ENCODE assay signal across 11 cellular contexts in genomic region chr11:117183724-117184349, GRCh38. TPM values are rescaled to one million over a fixed set of nuclear protein-coding genes. Genes with fewer than 3 reads are reported as not detected.
A peak's percentile ranks its signal among the peaks of the same experiment; 100 is the strongest.
DNase-seq lines count a peak whose midpoint lies in the region; ATAC-seq and TF ChIP-seq lines count a peak whose summit lies in the region.
"Had no signal": no experiment of that assay in that cellular context is flagged by ENCODE, and none has a peak within 500 bp of the region (broad histone marks: within the 10 kb centered on the region; RNA-seq: fewer than 3 reads in every experiment).

No MANE protein-coding gene starts in this region.

- peak overlapping the region in 1 of 4 donors; percentile 34 for H3K27ac ChIP-seq in esophagus squamous epithelium

- no peaks in the 10 kb centered on the region for H3K9me3 Mint-ChIP-seq in activated CD8-positive, alpha-beta memory T cell treated with anti-CD3 and anti-CD28 coated beads, Interleukin-2, amount 10 ng/mL, durations not matched to agents 7 days and 5 days (ENCODE audit: low read depth)

- H3K36me3 ChIP-seq in esophagus squamous epithelium: peaks cover 3 to 72% (median 15%) of the 10 kb centered on the region in 3 donors

- H3K4me3 ChIP-seq in esophagus squamous epithelium: no peak overlapping the region

- TF ChIP-seq CTCF in esophagus squamous epithelium (IDR thresholded peaks at IDR 0.05): no peak

- H3K27me3 ChIP-seq in esophagus squamous epithelium: no peaks in the 10 kb centered on the region

- no peaks in the 10 kb centered on the region for H3K9me3 ChIP-seq in esophagus squamous epithelium
- H3K9me3 ChIP-seq: Caco-2 had no signal

- ATAC-seq in activated CD8-positive, alpha-beta memory T cell treated with anti-CD3 and anti-CD28 coated beads, Interleukin-2, amount 10 ng/mL, durations not matched to agents 7 days and 5 days: no peak

- H3K27me3 Mint-ChIP-seq in activated CD8-positive, alpha-beta memory T cell treated with anti-CD3 and anti-CD28 coated beads, Interleukin-2, amount 10 ng/mL, durations not matched to agents 7 days and 5 days: no peaks in the 10 kb centered on the region

- H3K4me3 Mint-ChIP-seq in activated CD8-positive, alpha-beta memory T cell treated with anti-CD3 and anti-CD28 coated beads, Interleukin-2, amount 10 ng/mL, durations not matched to agents 7 days and 5 days: no peak overlapping the region

- H3K4me1 ChIP-seq in esophagus squamous epithelium: peaks cover 9 to 44% (median 22%) of the 10 kb centered on the region in 3 donors

- TF ChIP-seq POLR2A in esophagus squamous epithelium (IDR thresholded peaks at IDR 0.05): no peak

- peak; percentile 15 for DNase-seq in SIG-M5 treated with dmso at 0.1 percent for 504 hours (lab: John Stamatoyannopoulos, UW; ENCODE audit: unreplicated experiment)
- no peak for DNase-seq in SIG-M5 (lab: John Stamatoyannopoulos, UW)
- peak; percentile 36 for DNase-seq in activated CD8-positive, alpha-beta memory T cell treated with anti-CD3 and anti-CD28 coated beads, Interleukin-2, amount 10 ng/mL, durations not matched to agents 7 days and 5 days
- peak; percentile 40 for DNase-seq in posterior vena cava (ENCODE audit: low spot score)
- DNase-seq in hypothalamus (lab: John Stamatoyannopoulos, UW): no peak
- no peak for DNase-seq in esophagus squamous epithelium (lab: John Stamatoyannopoulos, UW)
- DNase-seq: anterior cingulate cortex; effector CD8-positive, alpha-beta T cell; NCI-H1417 treated with DMSO at 0.1 percent for 48 hours; SHP77 had no signal

- 69 to 84% methylated on average over 9 to 10 of the region's 11 CpGs for WGBS in esophagus squamous epithelium, 2 donors

- CTCF ChIA-PET in activated CD8-positive, alpha-beta memory T cell treated with anti-CD3 and anti-CD28 coated beads, Interleukin-2, amount 10 ng/mL, durations not matched to agents 7 days and 5 days (lab: Charles Lee): interaction anchor here (0.8 kb wide), 1 partner anchor 39 kb away, joined by 3 read pairs; no protein-coding TSS in a partner anchor

- intact Hi-C loops in posterior vena cava (cut with DNase I): loop anchor here (2.0 to 5.0 kb wide), 2 partner anchors 35 to 43 kb away; no protein-coding TSS in a partner anchor
- intact Hi-C loops in esophagus squamous epithelium (cut with DNase I): loop anchor here (5.0 kb wide), 1 partner anchor 43 kb away; no protein-coding TSS in a partner anchor

- H3K27ac Mint-ChIP-seq in activated CD8-positive, alpha-beta memory T cell treated with anti-CD3 and anti-CD28 coated beads, Interleukin-2, amount 10 ng/mL, durations not matched to agents 7 days and 5 days: no peak overlapping the region

- H3K4me1 Mint-ChIP-seq in activated CD8-positive, alpha-beta memory T cell treated with anti-CD3 and anti-CD28 coated beads, Interleukin-2, amount 10 ng/mL, durations not matched to agents 7 days and 5 days: peaks cover 21% of the 10 kb centered on the region

- no peaks in the 10 kb centered on the region for H3K36me3 Mint-ChIP-seq in activated CD8-positive, alpha-beta memory T cell treated with anti-CD3 and anti-CD28 coated beads, Interleukin-2, amount 10 ng/mL, durations not matched to agents 7 days and 5 days

RNA-seq across cellular contexts. Expression of gene SIDT2, which starts 5.3 kb away (rescaled TPM):
- total RNA-seq in activated CD8-positive, alpha-beta memory T cell treated with anti-CD3 and anti-CD28 coated beads, Interleukin-2, amount 10 ng/mL, durations not matched to agents 7 days and 5 days: 10 to 100 TPM; 18.9 to 21.3 TPM
- total RNA-seq in posterior vena cava: 10 to 100 TPM; 39.2 to 49.5 TPM
- 10 to 100 TPM in 2 of 4 donors, 1 to 10 TPM in 2; 6.9 to 20.0 (median 9.4) TPM for total RNA-seq in esophagus squamous epithelium

RNA-seq across cellular contexts. Expression of gene TAGLN, which starts 15.3 kb away (rescaled TPM):
- total RNA-seq in activated CD8-positive, alpha-beta memory T cell treated with anti-CD3 and anti-CD28 coated beads, Interleukin-2, amount 10 ng/mL, durations not matched to agents 7 days and 5 days: 1 to 10 TPM; 2.3 to 2.7 TPM
- total RNA-seq in posterior vena cava (1,000 to 10,000 TPM; 5,409 to 9,264 TPM), esophagus squamous epithelium (1,000 to 10,000 TPM in 1 of 4 donors, 100 to 1,000 TPM in 2, 10 to 100 TPM in 1; 64.8 to 1,356 (median 373) TPM)

RNA-seq across cellular contexts. Expression of gene PAFAH1B2, which starts 39.8 kb away (rescaled TPM):
- total RNA-seq in activated CD8-positive, alpha-beta memory T cell treated with anti-CD3 and anti-CD28 coated beads, Interleukin-2, amount 10 ng/mL, durations not matched to agents 7 days and 5 days: 10 to 100 TPM; 54.5 to 66.4 TPM
- 10 to 100 TPM; 56.4 to 61.2 TPM for total RNA-seq in posterior vena cava
- 10 to 100 TPM; 33.2 to 64.0 (median 48.5) TPM for total RNA-seq in esophagus squamous epithelium

RNA-seq across cellular contexts. Expression of gene PCSK7, which starts 48.0 kb away (rescaled TPM):
- 100 to 1,000 TPM; 121 to 140 TPM for total RNA-seq in activated CD8-positive, alpha-beta memory T cell treated with anti-CD3 and anti-CD28 coated beads, Interleukin-2, amount 10 ng/mL, durations not matched to agents 7 days and 5 days
- total RNA-seq in posterior vena cava (10 to 100 TPM; 41.9 to 48.6 TPM), esophagus squamous epithelium (10 to 100 TPM; 28.7 to 53.3 (median 45.0) TPM)

RNA-seq across cellular contexts. Expression of gene RNF214, which starts 48.6 kb away (rescaled TPM):
- 10 to 100 TPM; 18.5 to 20.5 TPM for total RNA-seq in activated CD8-positive, alpha-beta memory T cell treated with anti-CD3 and anti-CD28 coated beads, Interleukin-2, amount 10 ng/mL, durations not matched to agents 7 days and 5 days
- total RNA-seq in posterior vena cava (10 to 100 TPM; 24.8 to 25.7 TPM), esophagus squamous epithelium (10 to 100 TPM in 1 of 4 donors, 1 to 10 TPM in 3; 5.0 to 10.5 (median 5.6) TPM)

Comparison
In these comparisons a context has a peak if more than half of its experiments do, and no peak if none do; other contexts are left out.
1. DNase-seq: peak in SIG-M5 treated with dmso at 0.1 percent for 504 hours (single experiment), activated CD8-positive, alpha-beta memory T cell treated with anti-CD3 and anti-CD28 coated beads, Interleukin-2, amount 10 ng/mL, durations not matched to agents 7 days and 5 days (single experiment) and posterior vena cava (single experiment); none in SIG-M5 (single experiment), hypothalamus (0 of 51) and esophagus squamous epithelium (single experiment).
2. RNA of gene TAGLN, which starts 15.3 kb away (total RNA-seq): 5,409 to 9,264 TPM in posterior vena cava and 64.8 to 1,356 TPM in esophagus squamous epithelium; 2.3 to 2.7 TPM in activated CD8-positive, alpha-beta memory T cell treated with anti-CD3 and anti-CD28 coated beads, Interleukin-2, amount 10 ng/mL, durations not matched to agents 7 days and 5 days; every median in the first group is over 10 times any median in the second.